ENCODE assay signal across 33 cellular contexts in genomic region chr5:16867585-16867953, GRCh38.
A peak's percentile ranks its signal among the peaks of the same experiment; 100 is the strongest.
DNase-seq lines count a peak whose midpoint lies in the region; ATAC-seq, FAIRE-seq and TF ChIP-seq lines count a peak whose summit lies in the region.
"Had no signal": no experiment of that assay in that cellular context is flagged by ENCODE, and none has a peak within 500 bp of the region (broad histone marks: within the 10 kb centered on the region; RNA-seq: fewer than 3 reads in every experiment).

No MANE protein-coding gene starts in this region.

- H4K20me1 ChIP-seq in smooth muscle cell (ENCODE audit: low read depth) = peaks cover 100% of the 10 kb centered on the region

- FAIRE-seq in pancreas (lab: Jason Lieb, UNC) = no peak
- FAIRE-seq: D721Med, small intestine had no signal

- peaks cover 4% of the 10 kb centered on the region for H3F3A ChIP-seq in smooth muscle cell (ENCODE audit: low read depth)

- ATAC-seq in lower lobe of right lung = no peak
- ATAC-seq in pancreas = no peak
- ATAC-seq: activated CD8-positive, alpha-beta memory T cell treated with anti-CD3 and anti-CD28 coated beads, Interleukin-2, amount 10 ng/mL, durations not matched to agents 7 days and 5 days; foreskin keratinocyte; natural killer cell had no signal

- TF ChIP-seq CTCF in lower lobe of right lung (IDR thresholded peaks at IDR 0.05) (no peak), smooth muscle cell (IDR thresholded peaks at IDR 0.05; ENCODE audit: borderline replicate concordance, insufficient read depth, poor library complexity, severe bottlenecking) (no peak), pancreas (IDR thresholded peaks at IDR 0.05) (no peak)

- intact Hi-C loops in lower lobe of right lung (cut with DNase I) (no loop called here), pancreas (cut with DNase I) (no loop called here)

- peak overlapping the region; percentile 24 for H3K4me2 ChIP-seq in smooth muscle cell
- H3K4me2 ChIP-seq: KMS-11 had no signal

- DNase-seq in DMS79 treated with DMSO at 0.1 percent for 48 hours (lab: John Stamatoyannopoulos, UW) (peak; percentile 12), DMS79 (lab: John Stamatoyannopoulos, UW) (no peak), SK-N-MC (ENCODE audit: low read depth, low spot score) (no peak), lower lobe of right lung (no peak), smooth muscle cell (lab: John Stamatoyannopoulos, UW; ENCODE audit: unreplicated experiment) (no peak), pancreas (no peak), NCI-H2171 (lab: John Stamatoyannopoulos, UW) (no peak)
- no peak for DNase-seq in central memory CD4-positive, alpha-beta T cell
- DNase-seq: 8988T; activated B cell treated with CpG ODN at 0.5 μM for 24 hours; activated CD4-positive, alpha-beta T cell treated with anti-CD3 and anti-CD28 coated beads, Interleukin-2, amount 50 U/mL, for 1 hour; activated CD8-positive, alpha-beta memory T cell treated with anti-CD3 and anti-CD28 coated beads, Interleukin-2, amount 10 ng/mL, durations not matched to agents 7 days and 5 days; activated T-cell treated with anti-CD3 and anti-CD28 coated beads, Interleukin-2, amount 50 U/mL, for 48 hours; CD4-positive, CD25-positive, alpha-beta regulatory T cell; EL; esophagus squamous epithelium; foreskin keratinocyte; GM23248; kidney glomerular epithelial cell; midbrain; natural killer cell; NCI-H1105; NCI-H1930; NCI-H2227 treated with DMSO at 0.1 percent for 48 hours; RPMI8226; stimulated activated naive CD4-positive, alpha-beta T cell had no signal

- H2AFZ ChIP-seq in smooth muscle cell (ENCODE audit: low read depth) = no peak overlapping the region
- H2AFZ ChIP-seq: GM23248, parathyroid adenoma had no signal

- H3K79me2 ChIP-seq in smooth muscle cell (ENCODE audit: low read depth) = peaks cover 92% of the 10 kb centered on the region
- H3K79me2 ChIP-seq: parathyroid adenoma had no signal

- H3K9me3 ChIP-seq in SK-N-MC (ENCODE audit: low read depth, low read length) = no peaks in the 10 kb centered on the region
- no peaks in the 10 kb centered on the region for H3K9me3 ChIP-seq in lower lobe of right lung
- H3K9me3 ChIP-seq in smooth muscle cell (replicated peaks; ENCODE audit: low read depth) = no peaks in the 10 kb centered on the region
- H3K9me3 ChIP-seq in pancreas = no peaks in the 10 kb centered on the region
- H3K9me3 ChIP-seq: esophagus squamous epithelium, MG63, suprapubic skin, upper lobe of right lung had no signal

- no peak overlapping the region; the same call in 1 of the 2 replicates for H3K4me3 ChIP-seq in SK-N-MC
- H3K4me3 ChIP-seq in lower lobe of right lung = no peak overlapping the region
- no peak overlapping the region for H3K4me3 ChIP-seq in smooth muscle cell
- H3K4me3 ChIP-seq in pancreas = no peak overlapping the region
- H3K4me3 ChIP-seq: esophagus squamous epithelium, GM23248, MG63, suprapubic skin, upper lobe of right lung had no signal

- peaks cover 46% of the 10 kb centered on the region for H3K4me1 ChIP-seq in lower lobe of right lung
- peaks cover 34% of the 10 kb centered on the region for H3K4me1 ChIP-seq in smooth muscle cell (ENCODE audit: low read depth)
- H3K4me1 ChIP-seq in pancreas = peaks cover 5 to 18% (median 17%) of the 10 kb centered on the region in 3 donors
- H3K4me1 ChIP-seq: parathyroid adenoma had no signal

- WGBS in smooth muscle cell (ENCODE audit: low lambda C conversion rate) = 93% methylated on average over 3 of the region's 3 CpGs
- WGBS in pancreas, 2 donors = 82 to 86% methylated on average over 3 of the region's 3 CpGs

- H3K27ac ChIP-seq in SK-N-MC (peak overlapping the region; percentile 29), lower lobe of right lung (peak overlapping the region; percentile 54), smooth muscle cell (ENCODE audit: low read depth) (peak overlapping the region; percentile 54), pancreas (peak overlapping the region in 2 of 4 donors; percentile 51 to 66)
- H3K27ac ChIP-seq: foreskin keratinocyte, GM23248, KMS-11, parathyroid adenoma, suprapubic skin had no signal

- H3K9ac ChIP-seq in SK-N-MC (ENCODE audit: insufficient read length) (no peak overlapping the region), smooth muscle cell (ENCODE audit: low read depth) (no peak overlapping the region)
- H3K9ac ChIP-seq: GM23248, KMS-11, parathyroid adenoma had no signal

- H3K27me3 ChIP-seq in lower lobe of right lung (ENCODE audit: low read depth) (no peaks in the 10 kb centered on the region), smooth muscle cell (ENCODE audit: low read depth) (no peaks in the 10 kb centered on the region), pancreas (no peaks in the 10 kb centered on the region)
- H3K27me3 ChIP-seq: esophagus squamous epithelium, foreskin keratinocyte, MG63, suprapubic skin, upper lobe of right lung had no signal

- peaks cover 83% of the 10 kb centered on the region for H3K36me3 ChIP-seq in SK-N-MC (ENCODE audit: insufficient read depth, low read length)
- no peaks in the 10 kb centered on the region for H3K36me3 ChIP-seq in lower lobe of right lung
- no peaks in the 10 kb centered on the region for H3K36me3 ChIP-seq in smooth muscle cell (ENCODE audit: low read depth)
- H3K36me3 ChIP-seq in pancreas = no peaks in the 10 kb centered on the region
- H3K36me3 ChIP-seq: esophagus squamous epithelium, suprapubic skin, upper lobe of right lung had no signal
